In the genomic region with DNA sequence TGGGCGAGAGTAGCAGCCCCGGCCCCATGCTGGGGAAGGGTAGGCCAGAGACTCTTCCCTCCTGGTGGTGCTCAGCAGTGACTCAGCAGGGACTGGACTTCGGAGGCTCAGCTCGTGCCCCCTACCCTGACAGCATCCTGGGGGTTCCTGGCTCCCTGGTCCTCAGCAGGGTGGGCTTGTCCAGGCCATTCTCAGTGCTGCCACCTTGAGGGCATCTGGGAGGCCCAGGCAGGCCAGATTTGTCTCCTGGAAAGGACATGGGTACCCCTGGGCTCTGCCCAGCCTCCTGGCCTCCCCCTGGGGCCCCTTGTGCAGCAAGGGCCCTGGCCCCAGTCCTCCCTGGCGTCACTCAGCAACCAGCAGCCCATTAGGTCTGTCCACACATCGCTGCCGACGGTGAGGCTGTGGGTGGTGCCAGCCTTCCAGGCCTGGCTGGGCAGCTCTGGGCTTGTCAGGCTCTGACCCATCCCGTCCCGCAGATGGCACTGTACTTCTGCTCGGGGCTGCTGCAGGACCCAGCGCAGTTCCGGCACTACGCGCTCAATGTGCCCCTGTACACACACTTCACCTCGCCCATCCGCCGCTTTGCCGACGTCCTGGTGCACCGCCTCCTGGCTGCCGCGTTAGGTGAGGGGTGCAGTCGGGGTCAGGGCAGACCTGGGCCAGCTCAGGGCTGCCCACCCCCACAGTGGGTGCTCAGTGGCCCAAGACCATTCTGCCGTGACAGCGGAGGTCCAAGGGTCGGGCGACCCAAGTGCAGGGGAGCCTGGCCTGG, we compare ENCODE assay signal across 11 cellular contexts. TPM values are rescaled to one million over a fixed set of nuclear protein-coding genes. Genes with fewer than 3 reads are reported as not detected.
DNase-seq lines count a peak whose midpoint lies in the region; FAIRE-seq and TF ChIP-seq lines count a peak whose summit lies in the region.
"Had no signal": no experiment of that assay in that cellular context is flagged by ENCODE, and none has a peak within 500 bp of the region (broad histone marks: within the 10 kb centered on the region; RNA-seq: fewer than 3 reads in every experiment).

No MANE protein-coding gene starts in this region.

- no peak overlapping the region for H3K4me3 Mint-ChIP-seq in activated CD4-positive, alpha-beta memory T cell treated with anti-CD3 and anti-CD28 coated beads for 36 hours
- H3K4me3 Mint-ChIP-seq in activated CD4-positive, alpha-beta memory T cell treated with anti-CD3 and anti-CD28 coated beads, Interleukin-2, amount 10 ng/mL, durations not matched to agents 7 days and 5 days = no peak overlapping the region
- H3K4me3 Mint-ChIP-seq: CD4-positive, CD25-positive, alpha-beta regulatory T cell had no signal

- no peaks in the 10 kb centered on the region for H3K27me3 ChIP-seq in NT2/D1 (ENCODE audit: insufficient read depth, insufficient read length)

- H3K4me1 ChIP-seq in NT2/D1 (ENCODE audit: insufficient read depth, insufficient read length) = peaks cover 28% of the 10 kb centered on the region

- H3K9me3 ChIP-seq in NT2/D1 (ENCODE audit: insufficient read depth, low read length) = no peaks in the 10 kb centered on the region

- DNase-seq in activated CD4-positive, alpha-beta memory T cell treated with anti-CD3 and anti-CD28 coated beads for 36 hours = peak; percentile 9
- DNase-seq in activated CD4-positive, alpha-beta memory T cell treated with anti-CD3 and anti-CD28 coated beads, Interleukin-2, amount 10 ng/mL, durations not matched to agents 7 days and 5 days = no peak
- DNase-seq in NT2/D1 (ENCODE audit: low read depth, low spot score) (peak; percentile 28), fibroblast of mammary gland (ENCODE audit: low read depth) (no peak), retinal pigment epithelial cell (ENCODE audit: low read depth) (no peak), epidermal melanocyte (ENCODE audit: insufficient read length, low spot score) (no peak), NCI-H2081 (lab: John Stamatoyannopoulos, UW) (no peak), RCC 7860 (ENCODE audit: low spot score) (no peak)
- DNase-seq: CD4-positive, CD25-positive, alpha-beta regulatory T cell; NCI-H1417 had no signal

- FAIRE-seq in RCC 7860 (lab: Jason Lieb, UNC) = no peak
- FAIRE-seq: TTC549 had no signal

- POLR2A ChIA-PET in activated CD4-positive, alpha-beta memory T cell treated with anti-CD3 and anti-CD28 coated beads for 36 hours (lab: Charles Lee) = no interaction called here
- POLR2A ChIA-PET in activated CD4-positive, alpha-beta memory T cell treated with anti-CD3 and anti-CD28 coated beads, Interleukin-2, amount 10 ng/mL, durations not matched to agents 7 days and 5 days (lab: Charles Lee) = no interaction called here

- H3K27ac Mint-ChIP-seq in activated CD4-positive, alpha-beta memory T cell treated with anti-CD3 and anti-CD28 coated beads for 36 hours = no peak overlapping the region
- no peak overlapping the region for H3K27ac Mint-ChIP-seq in activated CD4-positive, alpha-beta memory T cell treated with anti-CD3 and anti-CD28 coated beads, Interleukin-2, amount 10 ng/mL, durations not matched to agents 7 days and 5 days
- H3K27ac Mint-ChIP-seq: CD4-positive, CD25-positive, alpha-beta regulatory T cell had no signal

- H3K9me3 Mint-ChIP-seq in activated CD4-positive, alpha-beta memory T cell treated with anti-CD3 and anti-CD28 coated beads for 36 hours = no peaks in the 10 kb centered on the region
- H3K9me3 Mint-ChIP-seq in activated CD4-positive, alpha-beta memory T cell treated with anti-CD3 and anti-CD28 coated beads, Interleukin-2, amount 10 ng/mL, durations not matched to agents 7 days and 5 days = no peaks in the 10 kb centered on the region
- H3K9me3 Mint-ChIP-seq: CD4-positive, CD25-positive, alpha-beta regulatory T cell had no signal

- H3K36me3 Mint-ChIP-seq in activated CD4-positive, alpha-beta memory T cell treated with anti-CD3 and anti-CD28 coated beads for 36 hours = no peaks in the 10 kb centered on the region
- no peaks in the 10 kb centered on the region for H3K36me3 Mint-ChIP-seq in activated CD4-positive, alpha-beta memory T cell treated with anti-CD3 and anti-CD28 coated beads, Interleukin-2, amount 10 ng/mL, durations not matched to agents 7 days and 5 days (ENCODE audit: low read depth)
- H3K36me3 Mint-ChIP-seq: CD4-positive, CD25-positive, alpha-beta regulatory T cell had no signal

- intact Hi-C loops in activated CD4-positive, alpha-beta memory T cell treated with anti-CD3 and anti-CD28 coated beads for 36 hours (cut with micrococcal nuclease) = loop anchor here (2.0 kb wide), 1 partner anchor 107 kb away; no protein-coding TSS in a partner anchor

- peaks cover 9% of the 10 kb centered on the region for H3K36me3 ChIP-seq in NT2/D1 (ENCODE audit: insufficient read depth, insufficient read length, low read length)

- H3K9ac ChIP-seq in NT2/D1 (ENCODE audit: insufficient read length, low read depth) = no peak overlapping the region

- H3K4me1 Mint-ChIP-seq in activated CD4-positive, alpha-beta memory T cell treated with anti-CD3 and anti-CD28 coated beads for 36 hours (ENCODE audit: low read depth) = no peaks in the 10 kb centered on the region
- no peaks in the 10 kb centered on the region for H3K4me1 Mint-ChIP-seq in activated CD4-positive, alpha-beta memory T cell treated with anti-CD3 and anti-CD28 coated beads, Interleukin-2, amount 10 ng/mL, durations not matched to agents 7 days and 5 days
- H3K4me1 Mint-ChIP-seq: CD4-positive, CD25-positive, alpha-beta regulatory T cell had no signal

- peak; percentile 50 for TF ChIP-seq CTCF in fibroblast of mammary gland (conservative IDR thresholded peaks at IDR 0.05; ENCODE audit: control insufficient read depth, insufficient read depth, low read depth, low read length)
- peak; percentile 73 for TF ChIP-seq CTCF in retinal pigment epithelial cell (conservative IDR thresholded peaks at IDR 0.05; ENCODE audit: low read depth, low read length)

- CTCF ChIA-PET in activated CD4-positive, alpha-beta memory T cell treated with anti-CD3 and anti-CD28 coated beads for 36 hours (lab: Charles Lee) = interaction anchor here (0.8 to 1.3 kb wide), 4 partner anchors 102 to 433 kb away, joined by 3 to 4 read pairs (median 3); a partner anchor contains a TSS
- CTCF ChIA-PET in activated CD4-positive, alpha-beta memory T cell treated with anti-CD3 and anti-CD28 coated beads, Interleukin-2, amount 10 ng/mL, durations not matched to agents 7 days and 5 days (lab: Charles Lee) = interaction anchor here (0.9 to 1.9 kb wide), 2 partner anchors 28 to 104 kb away, joined by 3 to 6 read pairs; no protein-coding TSS in a partner anchor

- no peaks in the 10 kb centered on the region for H3K27me3 Mint-ChIP-seq in activated CD4-positive, alpha-beta memory T cell treated with anti-CD3 and anti-CD28 coated beads for 36 hours
- no peaks in the 10 kb centered on the region for H3K27me3 Mint-ChIP-seq in activated CD4-positive, alpha-beta memory T cell treated with anti-CD3 and anti-CD28 coated beads, Interleukin-2, amount 10 ng/mL, durations not matched to agents 7 days and 5 days
- H3K27me3 Mint-ChIP-seq: CD4-positive, CD25-positive, alpha-beta regulatory T cell had no signal

- H3K4me3 ChIP-seq in NT2/D1 (ENCODE audit: insufficient read length, low read depth) = no peak overlapping the region
- H3K4me3 ChIP-seq in fibroblast of mammary gland (ENCODE audit: control insufficient read depth, low read depth, low read length) = no peak overlapping the region
- no peak overlapping the region for H3K4me3 ChIP-seq in retinal pigment epithelial cell (ENCODE audit: low read length)

RNA-seq across cellular contexts. Expression of a gene that starts 45.0 kb away (rescaled TPM):
- total RNA-seq in activated CD4-positive, alpha-beta memory T cell treated with anti-CD3 and anti-CD28 coated beads for 36 hours = not detected
- total RNA-seq in activated CD4-positive, alpha-beta memory T cell treated with anti-CD3 and anti-CD28 coated beads, Interleukin-2, amount 10 ng/mL, durations not matched to agents 7 days and 5 days = not detected
- total RNA-seq: CD4-positive, CD25-positive, alpha-beta regulatory T cell had no signal

Comparison
In these comparisons a context has a peak if more than half of its experiments do, and no peak if none do; other contexts are left out.
1. DNase-seq: peak in activated CD4-positive, alpha-beta memory T cell treated with anti-CD3 and anti-CD28 coated beads for 36 hours (single experiment) and NT2/D1 (single experiment); none in activated CD4-positive, alpha-beta memory T cell treated with anti-CD3 and anti-CD28 coated beads, Interleukin-2, amount 10 ng/mL, durations not matched to agents 7 days and 5 days (single experiment), fibroblast of mammary gland (single experiment), retinal pigment epithelial cell (single experiment), epidermal melanocyte (single experiment), NCI-H2081 (0 of 2) and RCC 7860 (single experiment).